17 cellular contexts compared by ENCODE assay signal in the genomic region with DNA sequence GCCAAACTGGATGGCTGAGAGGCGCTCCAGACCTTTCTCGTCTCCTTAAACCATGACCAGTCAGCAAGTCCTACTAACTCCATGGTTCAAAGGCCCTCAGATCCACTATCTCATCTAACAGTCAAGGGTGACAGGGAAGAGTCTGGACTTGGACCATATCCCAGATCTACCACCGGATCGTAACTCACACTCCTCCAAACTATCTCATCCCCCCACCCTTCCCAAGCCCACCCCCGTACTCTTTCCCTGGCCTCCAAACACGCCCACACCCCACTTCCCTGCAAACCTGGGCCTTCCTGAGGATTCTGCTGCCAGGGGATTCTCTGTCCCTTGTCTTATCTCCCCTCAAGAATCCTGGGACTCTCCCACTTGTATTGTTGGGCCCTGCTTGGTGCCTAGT. TPM values are rescaled to one million over a fixed set of nuclear protein-coding genes. Genes with fewer than 3 reads are reported as not detected.
"Had no signal": no experiment of that assay in that cellular context is flagged by ENCODE, and none has a peak within 500 bp of the region (broad histone marks: within the 10 kb centered on the region; RNA-seq: fewer than 3 reads in every experiment).

No MANE protein-coding gene starts in this region.

- H3K9me3 Mint-ChIP-seq: activated B cell treated with CpG ODN at 0.5 μM for 24 hours; activated CD4-positive, alpha-beta T cell treated with anti-CD3 and anti-CD28 coated beads, Interleukin-2, amount 10 ng/mL, durations not matched to agents 24 days and 14 days; activated T-helper 1 cell treated with anti-CD3 and anti-CD28 coated beads, Interleukin-12 subunit alpha, Interleukin-12 subunit beta, Interleukin-2, Interleukin-4 antibody, amounts not matched to agents 30 ng/mL and 10 ng/mL and 1 ng/mL, durations not matched to agents 14 hours and 24 hours and 36 hours; effector memory CD8-positive, alpha-beta T cell had no signal

- DNase-seq: activated B cell treated with CpG ODN at 0.5 μM for 24 hours; activated CD4-positive, alpha-beta T cell treated with anti-CD3 and anti-CD28 coated beads, Interleukin-2, amount 10 ng/mL, durations not matched to agents 24 days and 14 days; activated CD8-positive, alpha-beta memory T cell treated with anti-CD3 and anti-CD28 coated beads for 24 hours; aorta; cortex of kidney; effector memory CD8-positive, alpha-beta T cell; left lung; mesenchymal stem cell; nephron progenitor cell; stimulated activated CD4-positive, alpha-beta T cell treated with anti-CD3 and anti-CD28 coated beads, Interleukin-15, amount 100 ng/mL, for 24 hours; stimulated activated CD4-positive, alpha-beta T cell treated with anti-CD3 and anti-CD28 coated beads, Interleukin-4, amount 100 ng/mL, for 24 hours; stimulated activated naive CD4-positive, alpha-beta T cell; T-helper 2 cell; transverse colon had no signal

- H3K4me3 Mint-ChIP-seq: activated B cell treated with CpG ODN at 0.5 μM for 24 hours; activated CD4-positive, alpha-beta T cell treated with anti-CD3 and anti-CD28 coated beads, Interleukin-2, amount 10 ng/mL, durations not matched to agents 24 days and 14 days; activated T-helper 1 cell treated with anti-CD3 and anti-CD28 coated beads, Interleukin-12 subunit alpha, Interleukin-12 subunit beta, Interleukin-2, Interleukin-4 antibody, amounts not matched to agents 30 ng/mL and 10 ng/mL and 1 ng/mL, durations not matched to agents 14 hours and 24 hours and 36 hours; nephron progenitor cell had no signal

- H3K27ac Mint-ChIP-seq: activated B cell treated with CpG ODN at 0.5 μM for 24 hours; activated CD4-positive, alpha-beta T cell treated with anti-CD3 and anti-CD28 coated beads, Interleukin-2, amount 10 ng/mL, durations not matched to agents 24 days and 14 days; activated T-helper 1 cell treated with anti-CD3 and anti-CD28 coated beads, Interleukin-12 subunit alpha, Interleukin-12 subunit beta, Interleukin-2, Interleukin-4 antibody, amounts not matched to agents 30 ng/mL and 10 ng/mL and 1 ng/mL, durations not matched to agents 14 hours and 24 hours and 36 hours had no signal

- H3K27me3 Mint-ChIP-seq: activated B cell treated with CpG ODN at 0.5 μM for 24 hours; effector memory CD8-positive, alpha-beta T cell had no signal

- ATAC-seq: effector memory CD8-positive, alpha-beta T cell; left lung had no signal

RNA-seq across cellular contexts. Expression of a gene that starts 22.6 kb away (rescaled TPM):
- total RNA-seq: activated CD4-positive, alpha-beta T cell treated with anti-CD3 and anti-CD28 coated beads, Interleukin-2, amount 10 ng/mL, durations not matched to agents 24 days and 14 days; activated T-helper 1 cell treated with anti-CD3 and anti-CD28 coated beads, Interleukin-12 subunit alpha, Interleukin-12 subunit beta, Interleukin-2, Interleukin-4 antibody, amounts not matched to agents 30 ng/mL and 10 ng/mL and 1 ng/mL, durations not matched to agents 14 hours and 24 hours and 36 hours; SJSA1; transverse colon had no signal
- polyA plus RNA-seq: aorta, keratinocyte had no signal
